1 cellular context compared by ENCODE assay signal in the genomic region with DNA sequence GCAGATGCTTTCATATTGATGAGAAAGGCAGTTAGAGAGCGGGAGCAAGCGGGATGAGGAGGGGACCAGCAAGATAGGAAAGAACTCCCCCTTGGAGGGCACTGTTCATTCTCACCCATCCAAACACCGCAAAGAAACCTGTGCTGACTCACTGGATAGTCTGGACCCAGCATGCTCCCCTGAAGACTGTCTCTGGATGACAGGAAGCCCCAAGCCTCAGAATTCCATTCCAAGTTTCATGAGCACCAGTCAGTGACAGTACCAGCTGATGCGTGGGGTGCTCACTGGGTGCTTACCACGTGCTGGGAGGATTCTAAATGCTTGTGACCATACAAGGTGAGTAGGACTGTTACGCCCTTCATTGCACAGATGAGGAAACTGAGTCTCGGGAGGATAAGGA.
TF ChIP-seq lines count a peak whose summit lies in the region.

No MANE protein-coding gene starts in this region.

TF ChIP-seq in SK-N-SH treated with all-trans-retinoic acid at 6 μM for 48 hours, 23 proteins besides CTCF, POLR2A, EP300 and RAD21 (continued from another document):
- TF ChIP-seq, protein P1, sequence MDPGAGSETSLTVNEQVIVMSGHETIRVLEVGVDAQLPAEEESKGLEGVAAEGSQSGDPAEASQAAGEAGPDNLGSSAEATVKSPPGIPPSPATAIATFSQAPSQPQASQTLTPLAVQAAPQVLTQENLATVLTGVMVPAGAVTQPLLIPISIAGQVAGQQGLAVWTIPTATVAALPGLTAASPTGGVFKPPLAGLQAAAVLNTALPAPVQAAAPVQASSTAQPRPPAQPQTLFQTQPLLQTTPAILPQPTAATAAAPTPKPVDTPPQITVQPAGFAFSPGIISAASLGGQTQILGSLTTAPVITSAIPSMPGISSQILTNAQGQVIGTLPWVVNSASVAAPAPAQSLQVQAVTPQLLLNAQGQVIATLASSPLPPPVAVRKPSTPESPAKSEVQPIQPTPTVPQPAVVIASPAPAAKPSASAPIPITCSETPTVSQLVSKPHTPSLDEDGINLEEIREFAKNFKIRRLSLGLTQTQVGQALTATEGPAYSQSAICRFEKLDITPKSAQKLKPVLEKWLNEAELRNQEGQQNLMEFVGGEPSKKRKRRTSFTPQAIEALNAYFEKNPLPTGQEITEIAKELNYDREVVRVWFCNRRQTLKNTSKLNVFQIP (CRISPR knock-in tag; IDR thresholded peaks at IDR 0.05; ENCODE audit: borderline replicate concordance, low read depth): no peak
- no peak for TF ChIP-seq ESRRG (CRISPR knock-in tag; IDR thresholded peaks at IDR 0.05)
- TF ChIP-seq, protein P2, sequence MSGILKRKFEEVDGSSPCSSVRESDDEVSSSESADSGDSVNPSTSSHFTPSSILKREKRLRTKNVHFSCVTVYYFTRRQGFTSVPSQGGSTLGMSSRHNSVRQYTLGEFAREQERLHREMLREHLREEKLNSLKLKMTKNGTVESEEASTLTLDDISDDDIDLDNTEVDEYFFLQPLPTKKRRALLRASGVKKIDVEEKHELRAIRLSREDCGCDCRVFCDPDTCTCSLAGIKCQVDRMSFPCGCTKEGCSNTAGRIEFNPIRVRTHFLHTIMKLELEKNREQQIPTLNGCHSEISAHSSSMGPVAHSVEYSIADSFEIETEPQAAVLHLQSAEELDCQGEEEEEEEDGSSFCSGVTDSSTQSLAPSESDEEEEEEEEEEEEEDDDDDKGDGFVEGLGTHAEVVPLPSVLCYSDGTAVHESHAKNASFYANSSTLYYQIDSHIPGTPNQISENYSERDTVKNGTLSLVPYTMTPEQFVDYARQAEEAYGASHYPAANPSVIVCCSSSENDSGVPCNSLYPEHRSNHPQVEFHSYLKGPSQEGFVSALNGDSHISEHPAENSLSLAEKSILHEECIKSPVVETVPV (CRISPR knock-in tag; IDR thresholded peaks at IDR 0.05): no peak
- TF ChIP-seq, protein P3, sequence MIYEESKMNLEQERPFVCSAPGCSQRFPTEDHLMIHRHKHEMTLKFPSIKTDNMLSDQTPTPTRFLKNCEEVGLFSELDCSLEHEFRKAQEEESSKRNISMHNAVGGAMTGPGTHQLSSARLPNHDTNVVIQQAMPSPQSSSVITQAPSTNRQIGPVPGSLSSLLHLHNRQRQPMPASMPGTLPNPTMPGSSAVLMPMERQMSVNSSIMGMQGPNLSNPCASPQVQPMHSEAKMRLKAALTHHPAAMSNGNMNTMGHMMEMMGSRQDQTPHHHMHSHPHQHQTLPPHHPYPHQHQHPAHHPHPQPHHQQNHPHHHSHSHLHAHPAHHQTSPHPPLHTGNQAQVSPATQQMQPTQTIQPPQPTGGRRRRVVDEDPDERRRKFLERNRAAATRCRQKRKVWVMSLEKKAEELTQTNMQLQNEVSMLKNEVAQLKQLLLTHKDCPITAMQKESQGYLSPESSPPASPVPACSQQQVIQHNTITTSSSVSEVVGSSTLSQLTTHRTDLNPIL (CRISPR knock-in tag; IDR thresholded peaks at IDR 0.05; ENCODE audit: low read depth): no peak
- no peak for TF ChIP-seq ARNTL (CRISPR knock-in tag; IDR thresholded peaks at IDR 0.05; ENCODE audit: borderline replicate concordance, low read depth)
- no peak for TF ChIP-seq ISL1 (CRISPR knock-in tag; IDR thresholded peaks at IDR 0.05)
- TF ChIP-seq CSDC2 (CRISPR knock-in tag; IDR thresholded peaks at IDR 0.05): no peak
- TF ChIP-seq ZFP30 (CRISPR knock-in tag; IDR thresholded peaks at IDR 0.05): no peak
- TF ChIP-seq BACH2 (CRISPR knock-in tag; IDR thresholded peaks at IDR 0.05; ENCODE audit: borderline replicate concordance): no peak
